In genomic region chrX:130174937-130175336, GRCh38 we compare ENCODE assay signal across 18 cellular contexts. TPM values are rescaled to one million over a fixed set of nuclear protein-coding genes. Genes with fewer than 3 reads are reported as not detected.
DNase-seq lines count a peak whose midpoint lies in the region; ATAC-seq and TF ChIP-seq lines count a peak whose summit lies in the region.
"Had no signal": no experiment of that assay in that cellular context is flagged by ENCODE, and none has a peak within 500 bp of the region (broad histone marks: within the 10 kb centered on the region; RNA-seq: fewer than 3 reads in every experiment).

No MANE protein-coding gene starts in this region.

- peaks cover 45% of the 10 kb centered on the region for H3K4me1 Mint-ChIP-seq in activated T-cell treated with anti-CD3 and anti-CD28 coated beads, Interleukin-2, amount 50 U/mL, for 72 hours (ENCODE audit: low read depth)
- peaks cover 41% of the 10 kb centered on the region for H3K4me1 Mint-ChIP-seq in stimulated activated effector memory CD8-positive, alpha-beta T cell treated with anti-CD3 and anti-CD28 coated beads, Interleukin-12 subunit alpha, Interleukin-12 subunit beta, amount 100 ng/mL, for 72 hours

- WGBS in adrenal gland, 4 donors: 75 to 100% (median 97%) methylated on average over 2 of the region's 2 CpGs

- no TSS peak for BruUV-seq in OCI-LY7 (replicated peaks; lab: Mats Ljungman, UMichigan)

- H3K9me2 ChIP-seq in OCI-LY1 (ENCODE audit: low read depth, low read length): no peaks in the 10 kb centered on the region
- H3K9me2 ChIP-seq in OCI-LY7 (ENCODE audit: insufficient read depth, low read length): no peaks in the 10 kb centered on the region

- TF ChIP-seq POLR2A in adrenal gland (IDR thresholded peaks at IDR 0.05): no peak

- H3K27ac ChIP-seq in OCI-LY1 (ENCODE audit: low read depth, low read length, poor library complexity, severe bottlenecking) (no peak overlapping the region), adrenal gland (peak overlapping the region in 3 of 5 donors; percentile 77 to 88 (median 84)), OCI-LY7 (ENCODE audit: low read depth, low read length, poor library complexity, severe bottlenecking) (no peak overlapping the region)

- H3K27me3 ChIP-seq in OCI-LY1 (ENCODE audit: insufficient read depth, low read length) (no peaks in the 10 kb centered on the region), adrenal gland (no peaks in the 10 kb centered on the region)

- no peak for ATAC-seq in activated T-cell treated with anti-CD3 and anti-CD28 coated beads, Interleukin-2, amount 50 U/mL, for 72 hours (replicated peaks in 1 of 2)
- ATAC-seq in stimulated activated effector memory CD8-positive, alpha-beta T cell treated with anti-CD3 and anti-CD28 coated beads, Interleukin-12 subunit alpha, Interleukin-12 subunit beta, amount 100 ng/mL, for 72 hours: no peak
- ATAC-seq in HG03196 (IDR thresholded peaks at IDR 0.05; ENCODE audit: unreplicated experiment): no peak
- ATAC-seq in HG02642 (IDR thresholded peaks at IDR 0.05; ENCODE audit: poor library complexity, unreplicated experiment): no peak
- ATAC-seq: HepG2 had no signal

- H3K79me2 ChIP-seq in OCI-LY1 (ENCODE audit: insufficient read depth, low read length) (no peaks in the 10 kb centered on the region; the same call in none of the 2 replicates), OCI-LY7 (ENCODE audit: insufficient read depth, low read depth, low read length) (no peaks in the 10 kb centered on the region)

- intact Hi-C loops in adrenal gland (cut with DNase I): no loop called here
- intact Hi-C loops in OCI-LY7 (cut with micrococcal nuclease; ENCODE audit: unreplicated experiment): loop anchor here (10.0 kb wide), 1 partner anchor 390 kb away; no protein-coding TSS in a partner anchor

- H3K4me3 ChIP-seq in OCI-LY1 (ENCODE audit: low read depth, low read length, poor library complexity, severe bottlenecking): no peak overlapping the region
- H3K4me3 ChIP-seq in adrenal gland: no peak overlapping the region
- H3K4me3 ChIP-seq in OCI-LY7 (ENCODE audit: low read depth, low read length, poor library complexity, severe bottlenecking): no peak overlapping the region
- H3K4me3 ChIP-seq: left lung had no signal

- POLR2A ChIA-PET in OCI-LY7 (lab: Charles Lee): interaction anchor here (1.7 kb wide), 1 partner anchor 83 kb away, joined by 3 read pairs; no protein-coding TSS in a partner anchor

- peaks cover 7 to 12% of the 10 kb centered on the region in 2 donors for H3K36me3 Mint-ChIP-seq in activated T-cell treated with anti-CD3 and anti-CD28 coated beads, Interleukin-2, amount 50 U/mL, for 72 hours (ENCODE audit: insufficient read depth in 2 of 2)
- peaks cover 50% of the 10 kb centered on the region for H3K36me3 Mint-ChIP-seq in stimulated activated effector memory CD8-positive, alpha-beta T cell treated with anti-CD3 and anti-CD28 coated beads, Interleukin-12 subunit alpha, Interleukin-12 subunit beta, amount 100 ng/mL, for 72 hours

- CTCF ChIA-PET in OCI-LY7 (lab: Charles Lee; ENCODE audit: unreplicated experiment): no interaction called here

- no peaks in the 10 kb centered on the region for H3F3A ChIP-seq in OCI-LY1 (ENCODE audit: insufficient read depth, low read length)

- no peak for TF ChIP-seq CTCF in OCI-LY1 (IDR thresholded peaks at IDR 0.05; ENCODE audit: low read length)
- no peak for TF ChIP-seq CTCF in adrenal gland (IDR thresholded peaks at IDR 0.05)
- TF ChIP-seq CTCF in OCI-LY7 (conservative IDR thresholded peaks at IDR 0.05; ENCODE audit: low read length): no peak

- H2AFZ ChIP-seq in OCI-LY1 (ENCODE audit: low read length) (no peak overlapping the region), OCI-LY7 (ENCODE audit: low read length) (no peak overlapping the region)

- H4K20me1 ChIP-seq in OCI-LY1 (ENCODE audit: insufficient read depth, low read length): no peaks in the 10 kb centered on the region
- no peaks in the 10 kb centered on the region for H4K20me1 ChIP-seq in OCI-LY7 (ENCODE audit: insufficient read depth, low read length)

- peak overlapping the region; percentile 27 for H3K27ac Mint-ChIP-seq in activated T-cell treated with anti-CD3 and anti-CD28 coated beads, Interleukin-2, amount 50 U/mL, for 72 hours
- no peak overlapping the region for H3K27ac Mint-ChIP-seq in stimulated activated effector memory CD8-positive, alpha-beta T cell treated with anti-CD3 and anti-CD28 coated beads, Interleukin-12 subunit alpha, Interleukin-12 subunit beta, amount 100 ng/mL, for 72 hours

- peaks cover 56% of the 10 kb centered on the region for H3K4me1 ChIP-seq in OCI-LY1 (ENCODE audit: insufficient read depth, low read length, severe bottlenecking)
- H3K4me1 ChIP-seq in adrenal gland (replicated peaks in 1 of 2): peaks cover 9 to 28% of the 10 kb centered on the region in 2 donors
- peaks cover 70% of the 10 kb centered on the region for H3K4me1 ChIP-seq in OCI-LY7 (ENCODE audit: insufficient read depth, low read length, poor library complexity, severe bottlenecking)
- H3K4me1 ChIP-seq: Caco-2 had no signal

- H3K9me3 Mint-ChIP-seq in activated T-cell treated with anti-CD3 and anti-CD28 coated beads, Interleukin-2, amount 50 U/mL, for 72 hours: peaks cover 0 to 1% of the 10 kb centered on the region in 2 donors
- no peaks in the 10 kb centered on the region for H3K9me3 Mint-ChIP-seq in stimulated activated effector memory CD8-positive, alpha-beta T cell treated with anti-CD3 and anti-CD28 coated beads, Interleukin-12 subunit alpha, Interleukin-12 subunit beta, amount 100 ng/mL, for 72 hours

- H3K4me3 Mint-ChIP-seq in activated T-cell treated with anti-CD3 and anti-CD28 coated beads, Interleukin-2, amount 50 U/mL, for 72 hours: peak overlapping the region; percentile 6 to 34
- H3K4me3 Mint-ChIP-seq in stimulated activated effector memory CD8-positive, alpha-beta T cell treated with anti-CD3 and anti-CD28 coated beads, Interleukin-12 subunit alpha, Interleukin-12 subunit beta, amount 100 ng/mL, for 72 hours: peak overlapping the region; percentile 81

- peaks cover 5% of the 10 kb centered on the region; the same call in 1 of the 2 replicates for H3K36me3 ChIP-seq in OCI-LY1 (ENCODE audit: insufficient read depth, low read length)
- H3K36me3 ChIP-seq in adrenal gland (replicated peaks in 1 of 2): no peaks in the 10 kb centered on the region
- H3K36me3 ChIP-seq in OCI-LY7 (ENCODE audit: insufficient read depth, low read length): no peaks in the 10 kb centered on the region
- H3K36me3 ChIP-seq: left lung had no signal

- no peaks in the 10 kb centered on the region for H3K9me3 ChIP-seq in OCI-LY1 (ENCODE audit: low read length)
- no peaks in the 10 kb centered on the region for H3K9me3 ChIP-seq in adrenal gland (replicated peaks in 1 of 3)
- no peaks in the 10 kb centered on the region for H3K9me3 ChIP-seq in OCI-LY7 (ENCODE audit: low read length)
- H3K9me3 ChIP-seq: Caco-2, left lung had no signal

- peaks cover 9% of the 10 kb centered on the region for H3K27me3 Mint-ChIP-seq in activated T-cell treated with anti-CD3 and anti-CD28 coated beads, Interleukin-2, amount 50 U/mL, for 72 hours (ENCODE audit: low read depth)

- no peak for DNase-seq in activated T-cell treated with anti-CD3 and anti-CD28 coated beads, Interleukin-2, amount 50 U/mL, for 72 hours
- no peak for DNase-seq in activated T-cell treated with anti-CD3 and anti-CD28 coated beads for 4 hours
- no peak for DNase-seq in adrenal gland
- no peak for DNase-seq in stimulated activated effector memory CD8-positive, alpha-beta T cell treated with anti-CD3 and anti-CD28 coated beads, Interleukin-12 subunit alpha, Interleukin-12 subunit beta, amount 100 ng/mL, for 72 hours (ENCODE audit: low spot score in 2 of 2)
- no peak for DNase-seq in OCI-LY7 (ENCODE audit: low spot score)
- DNase-seq: activated effector memory CD4-positive, alpha-beta T cell treated with Interleukin-2 at 50 U/mL for 16 hours; Caco-2; cortex of kidney; foreskin melanocyte; left lung; NCI-H187 treated with DMSO at 0.1 percent for 48 hours; SHP77 treated with DMSO at 0.1 percent for 48 hours; T-helper 9 cell had no signal

- H3K9ac ChIP-seq in OCI-LY1 (ENCODE audit: low read length): no peak overlapping the region

- peak overlapping the region; percentile 79; the same call in 1 of the 2 replicates for H3K4me2 ChIP-seq in OCI-LY1 (ENCODE audit: low read length)
- H3K4me2 ChIP-seq in OCI-LY7 (ENCODE audit: low read length): no peak overlapping the region

RNA-seq across cellular contexts. Expression of gene RAB33A, which starts 3.2 kb away (rescaled TPM):
- 10 to 100 TPM; 22.9 to 23.3 TPM for total RNA-seq in activated T-cell treated with anti-CD3 and anti-CD28 coated beads, Interleukin-2, amount 50 U/mL, for 72 hours
- total RNA-seq in adrenal gland: 1 to 10 TPM in 5 of 8 donors, under 1 TPM in 3; 0.24 to 7.6 (median 1.2) TPM
- polyA plus RNA-seq in adrenal gland: 1 to 10 TPM in 2 of 3 donors, under 1 TPM in 1; 0.40 to 1.4 (median 1.0) TPM
- 0.28 and 0.92 TPM in 2 replicates for total RNA-seq in OCI-LY7 (2014; rRNA removed; shearing (Covaris generic))
- 0.68 and 2.1 TPM in 2 replicates for total RNA-seq in OCI-LY7 (2022)
- total RNA-seq: Caco-2, HepG2, sciatic nerve had no signal

RNA-seq across cellular contexts. Expression of gene AIFM1, which starts 9.3 kb away (rescaled TPM):
- 10 to 100 TPM; 40.6 to 45.6 TPM for total RNA-seq in activated T-cell treated with anti-CD3 and anti-CD28 coated beads, Interleukin-2, amount 50 U/mL, for 72 hours
- total RNA-seq in adrenal gland (100 to 1,000 TPM in 1 of 8 donors, 10 to 100 TPM in 7; 37.4 to 101 (median 69.8) TPM), OCI-LY7 (2022) (39.4 and 45.7 TPM in 2 replicates)
- 100 to 1,000 TPM in 1 of 3 donors, 10 to 100 TPM in 2; 41.2 to 163 (median 73.9) TPM for polyA plus RNA-seq in adrenal gland
- 23.1 and 28.8 TPM in 2 replicates for total RNA-seq in OCI-LY7 (2014; rRNA removed; shearing (Covaris generic))

Comparison
In these comparisons a context has a peak if more than half of its experiments do, and no peak if none do; other contexts are left out.
1. H3K27ac ChIP-seq: peak in adrenal gland (3 of 5); none in OCI-LY1 (single experiment) and OCI-LY7 (single experiment).